Comparison of ENCODE assay signal across 24 cellular contexts in genomic region chr5:55171471-55171870, GRCh38. TPM values are rescaled to one million over a fixed set of nuclear protein-coding genes. Genes with fewer than 3 reads are reported as not detected.
"Had no signal": no experiment of that assay in that cellular context is flagged by ENCODE, and none has a peak within 500 bp of the region (broad histone marks: within the 10 kb centered on the region; RNA-seq: fewer than 3 reads in every experiment).

No MANE protein-coding gene starts in this region.

- H3K36me3 ChIP-seq: colonic mucosa, esophagus squamous epithelium, gastrocnemius medialis, left lung, lower lobe of right lung had no signal

- H3K27ac ChIP-seq: colonic mucosa, epithelial cell of prostate, esophagus squamous epithelium, gastrocnemius medialis, heart right ventricle, left lung, lower lobe of right lung had no signal

- H3K27ac Mint-ChIP-seq: dendritic cell treated with granulocyte-macrophage colony-stimulating factor and Interleukin-4, amounts not matched to agents 40 ng/mL and 50 ng/mL, for 4 days; effector memory CD8-positive, alpha-beta T cell; endodermal cell; mesothelial cell of epicardium had no signal

- H3K4me3 Mint-ChIP-seq: dendritic cell treated with granulocyte-macrophage colony-stimulating factor and Interleukin-4, amounts not matched to agents 40 ng/mL and 50 ng/mL, for 4 days; endodermal cell had no signal

- H3K4me3 ChIP-seq: colonic mucosa, esophagus squamous epithelium, left lung, lower lobe of right lung, mucosa of descending colon had no signal

- DNase-seq: cortex of kidney, left lung, left ventricle myocardium superior, lower lobe of right lung had no signal

- H3K36me3 Mint-ChIP-seq: naive B cell had no signal

- H3K9me3 Mint-ChIP-seq: dendritic cell treated with granulocyte-macrophage colony-stimulating factor and Interleukin-4, amounts not matched to agents 40 ng/mL and 50 ng/mL, for 4 days; effector memory CD8-positive, alpha-beta T cell; endodermal cell; mesothelial cell of epicardium had no signal

- H3K9me3 ChIP-seq: colonic mucosa, esophagus squamous epithelium, gastrocnemius medialis, heart right ventricle, left lung, lower lobe of right lung, mucosa of descending colon had no signal

RNA-seq across cellular contexts. Expression of gene CDC20B, which starts 1.5 kb away (rescaled TPM):
- total RNA-seq: colonic mucosa, dermis microvascular lymphatic vessel endothelial cell, esophagus mucosa, esophagus squamous epithelium, gastrocnemius medialis, heart right ventricle, kidney epithelial cell, left cardiac atrium, left lung, left ventricle myocardium superior, lower leg skin, mesenteric fat pad, mucosa of descending colon, myocyte had no signal
- polyA plus RNA-seq: heart right ventricle had no signal

RNA-seq across cellular contexts. Expression of gene MCIDAS, which starts 55.6 kb away (rescaled TPM):
- total RNA-seq: dermis microvascular lymphatic vessel endothelial cell, esophagus squamous epithelium, gastrocnemius medialis, glomerular endothelial cell, heart right ventricle, kidney epithelial cell, left cardiac atrium, left lung, left ventricle myocardium superior, lower leg skin, lung microvascular endothelial cell, mesenteric fat pad, mesothelial cell of epicardium, myocyte had no signal
- polyA plus RNA-seq: heart right ventricle had no signal
